1 cellular context compared by ENCODE assay signal in the genomic region with DNA sequence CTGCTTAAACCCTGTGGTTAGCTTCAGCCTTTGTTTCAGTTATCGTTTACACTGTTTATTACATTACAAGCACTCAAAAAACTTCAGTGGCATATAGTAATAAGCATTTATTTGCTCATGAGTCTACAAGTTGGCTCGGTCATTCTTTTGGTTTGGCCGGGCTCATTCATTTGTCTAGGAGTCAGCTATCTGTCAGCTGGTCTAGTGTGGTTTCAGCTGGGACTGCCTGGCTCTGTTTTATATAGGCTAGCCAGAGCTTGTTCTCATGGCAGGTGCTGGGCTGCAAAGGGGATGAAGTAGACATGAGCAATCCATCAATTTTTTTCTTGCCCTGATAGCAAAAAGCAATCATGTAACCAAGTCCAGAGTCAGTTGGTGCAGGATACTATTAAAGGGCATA.
TF ChIP-seq lines count a peak whose summit lies in the region.

No MANE protein-coding gene starts in this region.

TF ChIP-seq in GM23338, 12 proteins besides CTCF, POLR2A, EP300 and RAD21 (continued from another document):
- TF ChIP-seq, protein P1, sequence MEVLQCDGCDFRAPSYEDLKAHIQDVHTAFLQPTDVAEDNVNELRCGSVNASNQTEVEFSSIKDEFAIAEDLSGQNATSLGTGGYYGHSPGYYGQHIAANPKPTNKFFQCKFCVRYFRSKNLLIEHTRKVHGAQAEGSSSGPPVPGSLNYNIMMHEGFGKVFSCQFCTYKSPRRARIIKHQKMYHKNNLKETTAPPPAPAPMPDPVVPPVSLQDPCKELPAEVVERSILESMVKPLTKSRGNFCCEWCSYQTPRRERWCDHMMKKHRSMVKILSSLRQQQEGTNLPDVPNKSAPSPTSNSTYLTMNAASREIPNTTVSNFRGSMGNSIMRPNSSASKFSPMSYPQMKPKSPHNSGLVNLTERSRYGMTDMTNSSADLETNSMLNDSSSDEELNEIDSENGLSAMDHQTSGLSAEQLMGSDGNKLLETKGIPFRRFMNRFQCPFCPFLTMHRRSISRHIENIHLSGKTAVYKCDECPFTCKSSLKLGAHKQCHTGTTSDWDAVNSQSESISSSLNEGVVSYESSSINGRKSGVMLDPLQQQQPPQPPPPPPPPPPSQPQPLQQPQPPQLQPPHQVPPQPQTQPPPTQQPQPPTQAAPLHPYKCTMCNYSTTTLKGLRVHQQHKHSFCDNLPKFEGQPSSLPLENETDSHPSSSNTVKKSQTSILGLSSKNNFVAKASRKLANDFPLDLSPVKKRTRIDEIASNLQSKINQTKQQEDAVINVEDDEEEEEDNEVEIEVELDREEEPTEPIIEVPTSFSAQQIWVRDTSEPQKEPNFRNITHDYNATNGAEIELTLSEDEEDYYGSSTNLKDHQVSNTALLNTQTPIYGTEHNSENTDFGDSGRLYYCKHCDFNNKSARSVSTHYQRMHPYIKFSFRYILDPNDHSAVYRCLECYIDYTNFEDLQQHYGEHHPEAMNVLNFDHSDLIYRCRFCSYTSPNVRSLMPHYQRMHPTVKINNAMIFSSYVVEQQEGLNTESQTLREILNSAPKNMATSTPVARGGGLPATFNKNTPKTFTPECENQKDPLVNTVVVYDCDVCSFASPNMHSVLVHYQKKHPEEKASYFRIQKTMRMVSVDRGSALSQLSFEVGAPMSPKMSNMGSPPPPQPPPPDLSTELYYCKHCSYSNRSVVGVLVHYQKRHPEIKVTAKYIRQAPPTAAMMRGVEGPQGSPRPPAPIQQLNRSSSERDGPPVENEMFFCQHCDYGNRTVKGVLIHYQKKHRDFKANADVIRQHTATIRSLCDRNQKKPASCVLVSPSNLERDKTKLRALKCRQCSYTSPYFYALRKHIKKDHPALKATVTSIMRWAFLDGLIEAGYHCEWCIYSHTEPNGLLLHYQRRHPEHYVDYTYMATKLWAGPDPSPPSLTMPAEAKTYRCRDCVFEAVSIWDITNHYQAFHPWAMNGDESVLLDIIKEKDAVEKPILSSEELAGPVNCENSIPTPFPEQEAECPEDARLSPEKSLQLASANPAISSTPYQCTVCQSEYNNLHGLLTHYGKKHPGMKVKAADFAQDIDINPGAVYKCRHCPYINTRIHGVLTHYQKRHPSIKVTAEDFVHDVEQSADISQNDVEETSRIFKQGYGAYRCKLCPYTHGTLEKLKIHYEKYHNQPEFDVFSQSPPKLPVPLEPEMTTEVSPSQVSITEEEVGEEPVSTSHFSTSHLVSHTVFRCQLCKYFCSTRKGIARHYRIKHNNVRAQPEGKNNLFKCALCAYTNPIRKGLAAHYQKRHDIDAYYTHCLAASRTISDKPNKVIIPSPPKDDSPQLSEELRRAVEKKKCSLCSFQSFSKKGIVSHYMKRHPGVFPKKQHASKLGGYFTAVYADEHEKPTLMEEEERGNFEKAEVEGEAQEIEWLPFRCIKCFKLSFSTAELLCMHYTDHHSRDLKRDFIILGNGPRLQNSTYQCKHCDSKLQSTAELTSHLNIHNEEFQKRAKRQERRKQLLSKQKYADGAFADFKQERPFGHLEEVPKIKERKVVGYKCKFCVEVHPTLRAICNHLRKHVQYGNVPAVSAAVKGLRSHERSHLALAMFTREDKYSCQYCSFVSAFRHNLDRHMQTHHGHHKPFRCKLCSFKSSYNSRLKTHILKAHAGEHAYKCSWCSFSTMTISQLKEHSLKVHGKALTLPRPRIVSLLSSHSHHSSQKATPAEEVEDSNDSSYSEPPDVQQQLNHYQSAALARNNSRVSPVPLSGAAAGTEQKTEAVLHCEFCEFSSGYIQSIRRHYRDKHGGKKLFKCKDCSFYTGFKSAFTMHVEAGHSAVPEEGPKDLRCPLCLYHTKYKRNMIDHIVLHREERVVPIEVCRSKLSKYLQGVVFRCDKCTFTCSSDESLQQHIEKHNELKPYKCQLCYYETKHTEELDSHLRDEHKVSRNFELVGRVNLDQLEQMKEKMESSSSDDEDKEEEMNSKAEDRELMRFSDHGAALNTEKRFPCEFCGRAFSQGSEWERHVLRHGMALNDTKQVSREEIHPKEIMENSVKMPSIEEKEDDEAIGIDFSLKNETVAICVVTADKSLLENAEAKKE (CRISPR knock-in tag; IDR thresholded peaks at IDR 0.05) = no peak
- TF ChIP-seq EZH2phosphoT487 (IDR thresholded peaks at IDR 0.05; ENCODE audit: unreplicated experiment) (no peak), CREB1 (CRISPR knock-in tag; IDR thresholded peaks at IDR 0.05; ENCODE audit: low read depth) (no peak), EZH2 (IDR thresholded peaks at IDR 0.05; ENCODE audit: low read depth, unreplicated experiment) (no peak)
